19 cellular contexts compared by ENCODE assay signal in genomic region chr19:7677664-7678311, GRCh38. TPM values are rescaled to one million over a fixed set of nuclear protein-coding genes. Genes with fewer than 3 reads are reported as not detected.
A peak's percentile ranks its signal among the peaks of the same experiment; 100 is the strongest.
DNase-seq lines count a peak whose midpoint lies in the region; ATAC-seq and TF ChIP-seq lines count a peak whose summit lies in the region.
"Had no signal": no experiment of that assay in that cellular context is flagged by ENCODE, and none has a peak within 500 bp of the region (broad histone marks: within the 10 kb centered on the region; RNA-seq: fewer than 3 reads in every experiment).

No MANE protein-coding gene starts in this region.

- peak; percentile 85 for DNase-seq in CD14-positive monocyte (ENCODE audit: low spot score)
- DNase-seq in neural crest cell (ENCODE audit: low read depth, low spot score) = no peak
- DNase-seq: activated CD4-positive, CD25-positive, alpha-beta regulatory T cell treated with anti-CD3 and anti-CD28 coated beads, Interleukin-2, amount 50 U/mL, for 72 hours; activated CD8-positive, alpha-beta memory T cell treated with anti-CD3 and anti-CD28 coated beads, Interleukin-2, amount 10 ng/mL, durations not matched to agents 7 days and 5 days; activated gamma-delta T cell treated with Interleukin-2 at 50 U/mL for 16 hours; DMS 273 treated with DMSO at 0.1 percent for 48 hours; left ventricle myocardium superior; NCI-H1417; NCI-H82; substantia nigra; T-cell had no signal

- H3K27ac ChIP-seq in adipose tissue (ENCODE audit: low read depth, low read length) = peak overlapping the region; percentile 10
- H3K27ac ChIP-seq: KMS-11, RWPE1 had no signal

- H3K27me3 Mint-ChIP-seq in CD14-positive monocyte (ENCODE audit: low read depth in 3 of 3) = peaks cover 0 to 4% (median 0%) of the 10 kb centered on the region in 3 donors
- peaks cover 62% of the 10 kb centered on the region for H3K27me3 Mint-ChIP-seq in neural crest cell (ENCODE audit: low read depth)

- H3K9me3 Mint-ChIP-seq in CD14-positive monocyte = peaks cover 11 to 14% (median 13%) of the 10 kb centered on the region in 7 donors
- H3K9me3 Mint-ChIP-seq in neural crest cell = peaks cover 3% of the 10 kb centered on the region
- H3K9me3 Mint-ChIP-seq: T-cell had no signal

- peaks cover 10 to 21% of the 10 kb centered on the region in 2 donors for H3K36me3 Mint-ChIP-seq in CD14-positive monocyte
- H3K36me3 Mint-ChIP-seq in neural crest cell (ENCODE audit: low read depth) = no peaks in the 10 kb centered on the region

- ATAC-seq in HG02938 (IDR thresholded peaks at IDR 0.05; ENCODE audit: unreplicated experiment) (no peak), HG03378 (IDR thresholded peaks at IDR 0.05; ENCODE audit: unreplicated experiment) (no peak), GM18498 (IDR thresholded peaks at IDR 0.05; ENCODE audit: unreplicated experiment) (no peak)
- ATAC-seq: activated CD8-positive, alpha-beta memory T cell treated with anti-CD3 and anti-CD28 coated beads, Interleukin-2, amount 10 ng/mL, durations not matched to agents 7 days and 5 days; left ventricle myocardium superior; T-cell had no signal

- H3K4me1 Mint-ChIP-seq in CD14-positive monocyte = peaks cover 79% of the 10 kb centered on the region
- peaks cover 4% of the 10 kb centered on the region for H3K4me1 Mint-ChIP-seq in neural crest cell

- WGBS in adipose tissue, 3 donors = 39 to 40% (median 39%) methylated on average over 12 of the region's 12 CpGs

- TF ChIP-seq CTCF in CD14-positive monocyte (IDR thresholded peaks at IDR 0.05) (peak; percentile 9), GM12874 (IDR thresholded peaks at IDR 0.05; ENCODE audit: insufficient read depth, low read depth, low read length) (0 out of 2 replicates have a peak, but pooled peaks have one; percentile 10), neural crest cell (conservative IDR thresholded peaks at IDR 0.05) (no peak)

- H3K4me3 Mint-ChIP-seq in CD14-positive monocyte (peak overlapping the region; percentile 80 to 93), neural crest cell (peak overlapping the region; percentile 41)
- H3K4me3 Mint-ChIP-seq: activated CD8-positive, alpha-beta memory T cell treated with anti-CD3 and anti-CD28 coated beads, Interleukin-2, amount 10 ng/mL, durations not matched to agents 7 days and 5 days had no signal

- intact Hi-C loops in CD14-positive monocyte (cut with micrococcal nuclease) = loop anchor here (1.0 to 5.0 kb wide), 3 partner anchors 19 to 40 kb away; partner anchors contain the start of gene STXBP2 (in 1 of the 2)

- H3K27ac Mint-ChIP-seq in CD14-positive monocyte = peak overlapping the region; percentile 95 to 99 (median 98)
- no peak overlapping the region for H3K27ac Mint-ChIP-seq in neural crest cell (ENCODE audit: unreplicated experiment)
- H3K27ac Mint-ChIP-seq: activated CD8-positive, alpha-beta memory T cell treated with anti-CD3 and anti-CD28 coated beads, Interleukin-2, amount 10 ng/mL, durations not matched to agents 7 days and 5 days; T-cell had no signal

RNA-seq across cellular contexts. Expression of gene MCEMP1, which starts 0.9 kb away (rescaled TPM):
- polyA plus RNA-seq in CD14-positive monocyte (100 to 1,000 TPM in 1 of 2 donors, 10 to 100 TPM in 1; 79.4 to 104 TPM), adipose tissue (10 to 100 TPM in 2 of 3 donors, under 1 TPM in 1; 0.76 to 36.0 (median 20.8) TPM)
- not detected in 2 replicates for total RNA-seq in neural crest cell
- total RNA-seq: activated CD8-positive, alpha-beta memory T cell treated with anti-CD3 and anti-CD28 coated beads, Interleukin-2, amount 10 ng/mL, durations not matched to agents 7 days and 5 days; dermis microvascular lymphatic vessel endothelial cell had no signal

RNA-seq across cellular contexts. Expression of gene TRAPPC5, which starts 2.8 kb away (rescaled TPM):
- polyA plus RNA-seq in CD14-positive monocyte = 100 to 1,000 TPM; 414 to 449 TPM
- 100 to 1,000 TPM in 1 of 3 donors, 10 to 100 TPM in 2; 58.0 to 146 (median 75.1) TPM for polyA plus RNA-seq in adipose tissue
- 83.8 and 87.2 TPM in 2 replicates for total RNA-seq in neural crest cell

RNA-seq across cellular contexts. Expression of gene RETN, which starts 8.9 kb away (rescaled TPM):
- polyA plus RNA-seq in CD14-positive monocyte = 100 to 1,000 TPM in 1 of 2 donors, 10 to 100 TPM in 1; 60.0 to 119 TPM
- polyA plus RNA-seq in adipose tissue = 10 to 100 TPM in 2 of 3 donors, 1 to 10 TPM in 1; 5.0 to 20.0 (median 15.1) TPM
- not detected in 2 replicates for total RNA-seq in neural crest cell
- total RNA-seq: activated CD8-positive, alpha-beta memory T cell treated with anti-CD3 and anti-CD28 coated beads, Interleukin-2, amount 10 ng/mL, durations not matched to agents 7 days and 5 days; dermis microvascular lymphatic vessel endothelial cell; left ventricle myocardium superior had no signal

RNA-seq across cellular contexts. Expression of gene FCER2, which starts 24.1 kb away (rescaled TPM):
- polyA plus RNA-seq in CD14-positive monocyte = 1 to 10 TPM; 1.1 to 2.1 TPM
- polyA plus RNA-seq in adipose tissue = under 1 TPM; 0.22 to 0.39 (median 0.38) TPM
- not detected in 2 replicates for total RNA-seq in neural crest cell
- total RNA-seq: dermis microvascular lymphatic vessel endothelial cell had no signal

RNA-seq across cellular contexts. Expression of gene STXBP2, which starts 40.9 kb away (rescaled TPM):
- polyA plus RNA-seq in CD14-positive monocyte = 100 to 1,000 TPM; 249 to 327 TPM
- 100 to 1,000 TPM in 1 of 3 donors, 10 to 100 TPM in 2; 43.6 to 114 (median 83.1) TPM for polyA plus RNA-seq in adipose tissue
- total RNA-seq in neural crest cell = 4.6 and 5.2 TPM in 2 replicates
